12 cellular contexts compared by ENCODE assay signal in genomic region chr22:35140879-35141745, GRCh38.
A peak's percentile ranks its signal among the peaks of the same experiment; 100 is the strongest.
DNase-seq lines count a peak whose midpoint lies in the region; ATAC-seq, FAIRE-seq and TF ChIP-seq lines count a peak whose summit lies in the region.
"Had no signal": no experiment of that assay in that cellular context is flagged by ENCODE, and none has a peak within 500 bp of the region (broad histone marks: within the 10 kb centered on the region; RNA-seq: fewer than 3 reads in every experiment).

No MANE protein-coding gene starts in this region.

- H3K4ac ChIP-seq in H1 (replicated peaks; ENCODE audit: insufficient read length, low read depth, low read length) = no peak overlapping the region

- H4K8ac ChIP-seq in H1 (ENCODE audit: extremely low read depth, insufficient read depth, low read length) = peak overlapping the region; percentile 80

- no peak overlapping the region for H4K5ac ChIP-seq in H1 (ENCODE audit: insufficient read length, low read depth, low read length)

- ATAC-seq in stimulated activated memory B cell treated with anti-CD40 and anti-IgM and Interleukin-4, amounts not matched to agents 10 μg/mL and 1 μg/mL and 100 μg/mL, for 72 hours = no peak
- ATAC-seq in HG03469 (IDR thresholded peaks at IDR 0.05; ENCODE audit: unreplicated experiment) (no peak), GM18505 (IDR thresholded peaks at IDR 0.05; ENCODE audit: unreplicated experiment) (no peak)

- H4K91ac ChIP-seq in H1 (replicated peaks; ENCODE audit: insufficient read length, low read length) = no peak overlapping the region

- TF ChIP-seq CTCF in BE2C (IDR thresholded peaks at IDR 0.05; ENCODE audit: low read depth, low read length) (no peak), GM12864 (IDR thresholded peaks at IDR 0.05; ENCODE audit: low read depth, low read length, missing control alignments) (peak; percentile 67), H1 (IDR thresholded peaks at IDR 0.05; ENCODE audit: control extremely low read depth in 1 of 3, insufficient read depth in 1 of 3, low read depth in 1 of 3, low read length in 3 of 3) (peak; percentile 75 to 81 (median 76))

- no peak overlapping the region for H3K4me3 Mint-ChIP-seq in stimulated activated memory B cell treated with anti-CD40 and anti-IgM and Interleukin-4, amounts not matched to agents 10 μg/mL and 1 μg/mL and 100 μg/mL, for 72 hours
- H3K4me3 Mint-ChIP-seq: CD4-positive, alpha-beta T cell; central memory CD8-positive, alpha-beta T cell had no signal

- DNase-seq in BE2C (peak; percentile 26), GM12864 (ENCODE audit: low read depth) (no peak), MV-4-11 (lab: John Stamatoyannopoulos, UW) (peak; percentile 17), H1 (ENCODE audit: low read depth in 1 of 2, low spot score in 2 of 2) (peak; percentile 51 to 88), NCI-H2107 treated with DMSO at 0.1 percent for 48 hours (lab: John Stamatoyannopoulos, UW; ENCODE audit: unreplicated experiment) (no peak)
- DNase-seq: CD4-positive, alpha-beta T cell; mesenchymal stem cell; NCI-H1930 had no signal

- POLR2A ChIA-PET in H1 (lab: Charles Lee; ENCODE audit: partially characterized antibody) = interaction anchor here (1.9 kb wide), 1 partner anchor 10 kb away, joined by 4 read pairs; no protein-coding TSS in a partner anchor

- H3K27me3 Mint-ChIP-seq in stimulated activated memory B cell treated with anti-CD40 and anti-IgM and Interleukin-4, amounts not matched to agents 10 μg/mL and 1 μg/mL and 100 μg/mL, for 72 hours = peaks cover 25% of the 10 kb centered on the region

- H3K9ac ChIP-seq in H1 (replicated peaks in 1 of 4; ENCODE audit: extremely low read depth in 1 of 4, low read depth in 3 of 4, low read length in 3 of 4) = no peak overlapping the region

- no peak for TF ChIP-seq POLR2A in H1 (IDR thresholded peaks at IDR 0.05; ENCODE audit: control extremely low read depth in 1 of 2, low read depth in 2 of 2, low read length in 2 of 2)
- no peak for TF ChIP-seq POLR2A in GM18505 (IDR thresholded peaks at IDR 0.05; ENCODE audit: borderline replicate concordance, extremely low read depth, insufficient read depth, insufficient read length)

- H3K23me2 ChIP-seq in H1 (ENCODE audit: low read depth, low read length) = no peaks in the 10 kb centered on the region

- no peak for TF ChIP-seq EP300 in H1 (IDR thresholded peaks at IDR 0.05; ENCODE audit: borderline replicate concordance in 1 of 2, low read depth in 2 of 2, low read length in 2 of 2)

- 58% methylated on average over 12 of the region's 12 CpGs; no CpG with 5 or more reads in 1 of the 2 experiments for WGBS in H1 (ENCODE audit: extremely low coverage in 1 of 2, insufficient coverage in 1 of 2, insufficient read length in 1 of 2, insufficient replicate concordance in 2 of 2, low coverage in 1 of 2, low lambda C conversion rate in 2 of 2, missing lambda C conversion rate in 1 of 2), 2 experiments

- no peaks in the 10 kb centered on the region for H3K79me2 ChIP-seq in H1 (ENCODE audit: control insufficient read depth in 1 of 2, insufficient read depth in 2 of 2, low read length in 2 of 2)

- H2BK120ac ChIP-seq in H1 (replicated peaks; ENCODE audit: low read depth, low read length) = peak overlapping the region; percentile 33

- H3K27me3 ChIP-seq in BE2C (no peaks in the 10 kb centered on the region), H1 (replicated peaks in 1 of 4; ENCODE audit: control insufficient read depth in 3 of 4, extremely low read depth in 1 of 4, insufficient read depth in 3 of 4, low read length in 3 of 4) (no peaks in the 10 kb centered on the region)

- H2BK15ac ChIP-seq in H1 (ENCODE audit: low read length) = no peak overlapping the region

- H3K36me3 ChIP-seq in BE2C = no peaks in the 10 kb centered on the region
- no peaks in the 10 kb centered on the region for H3K36me3 ChIP-seq in H1 (ENCODE audit: control insufficient read depth in 2 of 4, insufficient read depth in 4 of 4, low read length in 3 of 4)

- H3K4me2 ChIP-seq in H1 (ENCODE audit: insufficient read depth in 1 of 2, low read depth in 2 of 2, low read length in 2 of 2) = no peak overlapping the region

- H3K27ac ChIP-seq in H1 (ENCODE audit: low read depth, low read length) = no peak overlapping the region

- no peak overlapping the region for H3K14ac ChIP-seq in H1 (ENCODE audit: insufficient read length)

- CTCF ChIA-PET in H1 (lab: Charles Lee; ENCODE audit: partially characterized antibody) = interaction anchor here (0.6 to 6.6 kb wide), 39 partner anchors 8 to 1799 kb away, joined by 3 to 71 read pairs (median 4); no protein-coding TSS in a partner anchor

- H3K23ac ChIP-seq in H1 (ENCODE audit: insufficient read length) = no peak overlapping the region

- no peak overlapping the region for H3K27ac Mint-ChIP-seq in stimulated activated memory B cell treated with anti-CD40 and anti-IgM and Interleukin-4, amounts not matched to agents 10 μg/mL and 1 μg/mL and 100 μg/mL, for 72 hours
- H3K27ac Mint-ChIP-seq: CD4-positive, alpha-beta T cell had no signal

- FAIRE-seq in H1 (lab: Jason Lieb, UNC) = no peak

- H3K9me3 Mint-ChIP-seq in stimulated activated memory B cell treated with anti-CD40 and anti-IgM and Interleukin-4, amounts not matched to agents 10 μg/mL and 1 μg/mL and 100 μg/mL, for 72 hours = no peaks in the 10 kb centered on the region
- H3K9me3 Mint-ChIP-seq: CD4-positive, alpha-beta T cell; central memory CD8-positive, alpha-beta T cell had no signal

- H3K9me3 ChIP-seq in BE2C (no peaks in the 10 kb centered on the region), H1 (ENCODE audit: insufficient read depth in 2 of 2, low read depth in 1 of 2, low read length in 1 of 2) (no peaks in the 10 kb centered on the region)

- H3K56ac ChIP-seq in H1 (replicated peaks; ENCODE audit: insufficient read length, low read depth, low read length) = no peak overlapping the region

- H2AK5ac ChIP-seq in H1 (ENCODE audit: low read depth, low read length) = no peak overlapping the region

- no peaks in the 10 kb centered on the region for H3K79me1 ChIP-seq in H1 (ENCODE audit: low read depth, low read length)

- no peaks in the 10 kb centered on the region for H3K36me3 Mint-ChIP-seq in stimulated activated memory B cell treated with anti-CD40 and anti-IgM and Interleukin-4, amounts not matched to agents 10 μg/mL and 1 μg/mL and 100 μg/mL, for 72 hours

- H4K20me1 ChIP-seq in H1 (replicated peaks in 1 of 2; ENCODE audit: control insufficient read depth in 1 of 2, insufficient read depth in 2 of 2, low read length in 2 of 2) = no peaks in the 10 kb centered on the region

- no peak overlapping the region for H2BK5ac ChIP-seq in H1 (ENCODE audit: low read depth, low read length)

- TF ChIP-seq RAD21 in H1 (IDR thresholded peaks at IDR 0.05 in 1 of 2, conservative IDR thresholded peaks at IDR 0.05 in 1 of 2; ENCODE audit: low read depth in 2 of 2, low read length in 2 of 2) = peak; percentile 88 to 92

- H2BK20ac ChIP-seq in H1 (ENCODE audit: low read length) = no peak overlapping the region

- H3K4me1 ChIP-seq in BE2C = no peaks in the 10 kb centered on the region
- H3K4me1 ChIP-seq in H1 (replicated peaks in 1 of 4; ENCODE audit: control insufficient read depth in 3 of 4, insufficient read depth in 4 of 4, low read length in 3 of 4) = no peaks in the 10 kb centered on the region

- H3K4me3 ChIP-seq in BE2C (ENCODE audit: low read depth, low read length) (no peak overlapping the region), GM12864 (ENCODE audit: low read depth, low read length) (no peak overlapping the region), H1 (ENCODE audit: extremely low read depth in 1 of 4, insufficient read depth in 2 of 4, low read depth in 3 of 4, low read length in 4 of 4) (no peak overlapping the region)

- peak overlapping the region; percentile 68; the same call in 1 of the 2 replicates for H2BK12ac ChIP-seq in H1 (ENCODE audit: low read depth, low read length)

- H3K18ac ChIP-seq in H1 (ENCODE audit: extremely low read depth, low read length) = peak overlapping the region; percentile 71; the same call in 1 of the 2 replicates

- H2AFZ ChIP-seq in H1 (ENCODE audit: low read length) = no peak overlapping the region

- H3K4me1 Mint-ChIP-seq in stimulated activated memory B cell treated with anti-CD40 and anti-IgM and Interleukin-4, amounts not matched to agents 10 μg/mL and 1 μg/mL and 100 μg/mL, for 72 hours = no peaks in the 10 kb centered on the region
- H3K4me1 Mint-ChIP-seq: central memory CD8-positive, alpha-beta T cell had no signal

TF ChIP-seq in H1, 55 proteins besides CTCF, POLR2A, EP300 and RAD21 (continues in another document):
- TF ChIP-seq YY1 (IDR thresholded peaks at IDR 0.05; ENCODE audit: low read depth, low read length) (peak; percentile 38; the same call in 1 of the 2 replicates), CREB1 (IDR thresholded peaks at IDR 0.05) (no peak), RFX5 (IDR thresholded peaks at IDR 0.05; ENCODE audit: borderline replicate concordance, low read depth, low read length) (no peak), CBX8 (IDR thresholded peaks at IDR 0.05; ENCODE audit: borderline replicate concordance, low read depth, low read length) (no peak), CEBPB (IDR thresholded peaks at IDR 0.05; ENCODE audit: low read depth, low read length) (no peak), SIN3A (conservative IDR thresholded peaks at IDR 0.05 in 1 of 2, IDR thresholded peaks at IDR 0.05 in 1 of 2; ENCODE audit: low read depth in 1 of 2, low read length in 2 of 2) (no peak), JUND (IDR thresholded peaks at IDR 0.05; ENCODE audit: low read length) (0 out of 2 replicates have a peak, but pooled peaks have one; percentile 27), TCF12 (IDR thresholded peaks at IDR 0.05; ENCODE audit: low read depth, low read length) (no peak), NANOG (IDR thresholded peaks at IDR 0.05; ENCODE audit: insufficient read depth, low read depth, low read length, poor library complexity, severe bottlenecking) (peak; percentile 23), KDM1A (IDR thresholded peaks at IDR 0.05; ENCODE audit: borderline replicate concordance, low read length) (no peak), GABPA (IDR thresholded peaks at IDR 0.05; ENCODE audit: borderline replicate concordance, insufficient read depth, low read length) (no peak), TAF1 (IDR thresholded peaks at IDR 0.05; ENCODE audit: low read depth, low read length) (no peak), SP2 (IDR thresholded peaks at IDR 0.05; ENCODE audit: low read length) (no peak), CHD1 (IDR thresholded peaks at IDR 0.05; ENCODE audit: low read depth, low read length) (no peak), CHD2 (IDR thresholded peaks at IDR 0.05; ENCODE audit: low read length) (no peak)
- TF ChIP-seq, protein P1, sequence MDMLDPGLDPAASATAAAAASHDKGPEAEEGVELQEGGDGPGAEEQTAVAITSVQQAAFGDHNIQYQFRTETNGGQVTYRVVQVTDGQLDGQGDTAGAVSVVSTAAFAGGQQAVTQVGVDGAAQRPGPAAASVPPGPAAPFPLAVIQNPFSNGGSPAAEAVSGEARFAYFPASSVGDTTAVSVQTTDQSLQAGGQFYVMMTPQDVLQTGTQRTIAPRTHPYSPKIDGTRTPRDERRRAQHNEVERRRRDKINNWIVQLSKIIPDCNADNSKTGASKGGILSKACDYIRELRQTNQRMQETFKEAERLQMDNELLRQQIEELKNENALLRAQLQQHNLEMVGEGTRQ (IDR thresholded peaks at IDR 0.05; ENCODE audit: low read length) = no peak

Comparison
In these comparisons a context has a peak if more than half of its experiments do, and no peak if none do; other contexts are left out.
1. DNase-seq: peak in BE2C (single experiment), MV-4-11 (single experiment) and H1 (2 of 2); none in GM12864 (single experiment) and NCI-H2107 treated with DMSO at 0.1 percent for 48 hours (single experiment).